9 cellular contexts compared by ENCODE assay signal in genomic region chr5:52987711-52988329, GRCh38. TPM values are rescaled to one million over a fixed set of nuclear protein-coding genes. Genes with fewer than 3 reads are reported as not detected.
DNase-seq lines count a peak whose midpoint lies in the region; ATAC-seq lines count a peak whose summit lies in the region.
"Had no signal": no experiment of that assay in that cellular context is flagged by ENCODE, and none has a peak within 500 bp of the region (broad histone marks: within the 10 kb centered on the region; RNA-seq: fewer than 3 reads in every experiment).

No MANE protein-coding gene starts in this region.

- DNase-seq in AG20443 (ENCODE audit: low spot score) = peak; percentile 20
- peak; percentile 75 for DNase-seq in HPDE6-E6E7 (ENCODE audit: extremely low spot score)
- DNase-seq in amniotic epithelial cell (ENCODE audit: low read depth) = peak; percentile 67
- peak; percentile 11 to 91 for DNase-seq in lung microvascular endothelial cell (ENCODE audit: low read depth in 2 of 2)
- no peak for DNase-seq in germinal center (ENCODE audit: low spot score)
- DNase-seq in NCI-H2171 treated with DMSO at 0.1 percent for 48 hours (lab: John Stamatoyannopoulos, UW) = no peak
- no peak for DNase-seq in NOMO-1 treated with DMSO at 0.1 percent for 48 hours (lab: John Stamatoyannopoulos, UW; ENCODE audit: unreplicated experiment)
- DNase-seq: GF-D8 had no signal

- ATAC-seq in HG02870 (IDR thresholded peaks at IDR 0.05; ENCODE audit: unreplicated experiment) = no peak

RNA-seq across cellular contexts. Expression of gene ITGA2, which starts 1.3 kb away (rescaled TPM):
- 24.8 and 54.3 TPM in 2 replicates for total RNA-seq in lung microvascular endothelial cell

Comparison
In these comparisons a context has a peak if more than half of its experiments do, and no peak if none do; other contexts are left out.
1. DNase-seq: peak in AG20443 (single experiment), HPDE6-E6E7 (single experiment), amniotic epithelial cell (single experiment) and lung microvascular endothelial cell (2 of 2); none in germinal center (single experiment), NCI-H2171 treated with DMSO at 0.1 percent for 48 hours (single experiment) and NOMO-1 treated with DMSO at 0.1 percent for 48 hours (single experiment).